Comparison of ENCODE assay signal across 21 cellular contexts in the genomic region with DNA sequence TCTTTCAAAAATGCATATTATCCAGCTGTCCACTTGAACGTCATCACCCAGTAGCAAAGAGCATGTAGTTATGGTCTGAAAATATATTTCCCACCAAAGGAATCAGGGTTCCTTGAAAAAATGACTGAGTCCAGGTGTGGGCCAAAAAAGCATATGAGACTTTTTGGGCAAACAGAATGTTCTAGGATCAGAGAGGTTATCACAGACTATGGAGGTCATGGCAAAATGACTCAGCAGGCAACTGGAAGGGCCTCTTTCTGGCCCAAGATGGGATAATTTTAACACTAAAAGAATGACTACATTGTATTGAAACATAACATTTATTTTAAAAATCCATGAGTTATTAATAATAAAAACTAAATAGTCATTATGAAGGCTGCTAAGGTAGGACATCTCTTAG.
DNase-seq lines count a peak whose midpoint lies in the region; ATAC-seq, FAIRE-seq and TF ChIP-seq lines count a peak whose summit lies in the region.
"Had no signal": no experiment of that assay in that cellular context is flagged by ENCODE, and none has a peak within 500 bp of the region (broad histone marks: within the 10 kb centered on the region; RNA-seq: fewer than 3 reads in every experiment).

No MANE protein-coding gene starts in this region.

- H3K27ac ChIP-seq in adrenal gland (peak overlapping the region in 1 of 5 donors; percentile 22), mesendoderm (ENCODE audit: low read depth, low read length) (no peak overlapping the region), pancreas (no peak overlapping the region)
- H3K27ac ChIP-seq: 22Rv1; A549; BLaER1 treated with 17β-estradiol and CSF1 and Interleukin-3, amounts not matched to agents 10 nM and 100 nM; C4-2B had no signal

- H2AK5ac ChIP-seq in mesendoderm (ENCODE audit: low read length) = no peak overlapping the region

- H3K36me3 ChIP-seq in adrenal gland (replicated peaks in 1 of 2) (no peaks in the 10 kb centered on the region), mesendoderm (ENCODE audit: control insufficient read depth, insufficient read depth, low read length) (no peaks in the 10 kb centered on the region), pancreas (no peaks in the 10 kb centered on the region)
- H3K36me3 ChIP-seq: BLaER1 treated with 17β-estradiol and CSF1 and Interleukin-3, amounts not matched to agents 10 nM and 100 nM had no signal

- H3K4me3 ChIP-seq in adrenal gland = no peak overlapping the region
- no peak overlapping the region for H3K4me3 ChIP-seq in mesendoderm (ENCODE audit: low read length)
- no peak overlapping the region for H3K4me3 ChIP-seq in pancreas
- H3K4me3 ChIP-seq: A549; BLaER1 treated with 17β-estradiol and CSF1 and Interleukin-3, amounts not matched to agents 10 nM and 100 nM had no signal

- ATAC-seq in pancreas (peak; percentile 25 to 75 (median 54)), HG03432 (IDR thresholded peaks at IDR 0.05; ENCODE audit: unreplicated experiment) (no peak)
- ATAC-seq: A549; CD8-positive, alpha-beta T cell had no signal

- H3K4ac ChIP-seq in mesendoderm (ENCODE audit: low read depth, low read length) = no peak overlapping the region

- H3K56ac ChIP-seq in mesendoderm (ENCODE audit: low read length) = no peak overlapping the region

- H4K5ac ChIP-seq in mesendoderm (ENCODE audit: low read length) = no peak overlapping the region

- FAIRE-seq in pancreas (lab: Jason Lieb, UNC) = no peak
- FAIRE-seq: A549, G401.6, GM12891, GM19239 had no signal

- H3K79me1 ChIP-seq in mesendoderm (ENCODE audit: low read length) = no peaks in the 10 kb centered on the region

- H3K4me2 ChIP-seq in mesendoderm (ENCODE audit: low read length) = no peak overlapping the region
- H3K4me2 ChIP-seq: A549; BLaER1 treated with 17β-estradiol and CSF1 and Interleukin-3, amounts not matched to agents 10 nM and 100 nM had no signal

- H3K4me1 ChIP-seq in adrenal gland (replicated peaks in 1 of 2) (peaks cover 0 to 9% of the 10 kb centered on the region in 2 donors), mesendoderm (ENCODE audit: control insufficient read depth, low read depth, low read length) (no peaks in the 10 kb centered on the region), pancreas (peaks cover 10 to 22% (median 17%) of the 10 kb centered on the region in 3 donors)
- H3K4me1 ChIP-seq: A549 had no signal

- peak overlapping the region; percentile 89 for H4K8ac ChIP-seq in mesendoderm (ENCODE audit: low read depth, low read length)

- H2BK5ac ChIP-seq in mesendoderm (ENCODE audit: low read length) = no peak overlapping the region

- TF ChIP-seq CTCF in adrenal gland (IDR thresholded peaks at IDR 0.05) (no peak), pancreas (IDR thresholded peaks at IDR 0.05) (no peak)

- DNase-seq in adrenal gland = peak in 4 of 7 donors; percentile 20 to 33 (median 29)
- peak; percentile 29 to 47 for DNase-seq in erythroblast (lab: John Stamatoyannopoulos, UW)
- no peak for DNase-seq in mesendoderm
- no peak for DNase-seq in pancreas
- no peak for DNase-seq in activated gamma-delta T cell treated with Interleukin-2 at 50 U/mL for 16 hours
- DNase-seq in NCI-H1105 treated with DMSO at 0.1 percent for 48 hours (lab: John Stamatoyannopoulos, UW) = no peak
- DNase-seq: AML-193; Caco-2; Calu3; CD4-positive, alpha-beta T cell; CD8-positive, alpha-beta T cell; DMS79 treated with DMSO at 0.1 percent for 48 hours; GF-D8 had no signal

- H3K27me3 ChIP-seq in adrenal gland (no peaks in the 10 kb centered on the region), mesendoderm (ENCODE audit: insufficient read depth, low read length, poor library complexity) (no peaks in the 10 kb centered on the region), pancreas (no peaks in the 10 kb centered on the region)
- H3K27me3 ChIP-seq: BLaER1 treated with 17β-estradiol and CSF1 and Interleukin-3, amounts not matched to agents 10 nM and 100 nM had no signal

- no peak overlapping the region for H3K23ac ChIP-seq in mesendoderm (ENCODE audit: low read length)

- intact Hi-C loops in adrenal gland (cut with DNase I) (no loop called here), pancreas (cut with DNase I) (no loop called here)

- no peak for TF ChIP-seq POLR2A in adrenal gland (IDR thresholded peaks at IDR 0.05)
- TF ChIP-seq POLR2A in erythroblast (IDR thresholded peaks at IDR 0.05; ENCODE audit: low read length) = no peak

- no peak overlapping the region for H2BK120ac ChIP-seq in mesendoderm (ENCODE audit: low read depth, low read length)

- no peaks in the 10 kb centered on the region for H3K79me2 ChIP-seq in mesendoderm (ENCODE audit: control insufficient read depth, insufficient read depth, low read length)

- 58 to 82% (median 65%) methylated on average over 1 of the region's 1 CpG for WGBS in adrenal gland, 4 donors
- WGBS in mesendoderm (ENCODE audit: extremely low coverage, insufficient coverage, low lambda C conversion rate) = no CpG with 5 or more reads among the region's 1 CpG
- WGBS in pancreas, 2 donors = 81 to 90% methylated on average over 1 of the region's 1 CpG

- no peak overlapping the region for H3K9ac ChIP-seq in mesendoderm (ENCODE audit: low read length)
- H3K9ac ChIP-seq: BLaER1 treated with 17β-estradiol and CSF1 and Interleukin-3, amounts not matched to agents 10 nM and 100 nM had no signal

- no peak overlapping the region for H2BK15ac ChIP-seq in mesendoderm (replicated peaks; ENCODE audit: low read depth)

- H3K18ac ChIP-seq in mesendoderm (ENCODE audit: low read length) = no peak overlapping the region

- H3K9me3 ChIP-seq in adrenal gland (replicated peaks in 1 of 3) (no peaks in the 10 kb centered on the region), pancreas (no peaks in the 10 kb centered on the region)
- H3K9me3 ChIP-seq: A549; BLaER1 treated with 17β-estradiol and CSF1 and Interleukin-3, amounts not matched to agents 10 nM and 100 nM; Caco-2 had no signal

Comparison
In these comparisons a context has a peak if more than half of its experiments do, and no peak if none do; other contexts are left out.
1. DNase-seq: peak in adrenal gland (4 of 7) and erythroblast (2 of 2); none in mesendoderm (single experiment), pancreas (0 of 6), activated gamma-delta T cell treated with Interleukin-2 at 50 U/mL for 16 hours (single experiment) and NCI-H1105 treated with DMSO at 0.1 percent for 48 hours (single experiment).